12 cellular contexts compared by ENCODE assay signal in genomic region chr5:421901-422300, GRCh38.
"Had no signal": no experiment of that assay in that cellular context is flagged by ENCODE, and none has a peak within 500 bp of the region (broad histone marks: within the 10 kb centered on the region; RNA-seq: fewer than 3 reads in every experiment).

No MANE protein-coding gene starts in this region.

- H3K4me1 ChIP-seq: transverse colon had no signal

- H3K9me3 ChIP-seq: heart left ventricle, ovary, transverse colon had no signal

- H3K4me3 ChIP-seq: heart left ventricle, ovary, SK-N-MC, transverse colon had no signal

- DNase-seq: activated naive CD4-positive, alpha-beta T cell treated with anti-CD3 and anti-CD28 coated beads for 36 hours; foreskin melanocyte; mesenchymal stem cell; nephron progenitor cell; stimulated activated CD4-positive, alpha-beta T cell treated with anti-CD3 and anti-CD28 coated beads, Interleukin-15, amount 100 ng/mL, for 24 hours; stimulated activated CD4-positive, alpha-beta T cell treated with anti-CD3 and anti-CD28 coated beads, Interleukin-4, amount 100 ng/mL, for 4 hours; transverse colon had no signal

- H3K4me3 Mint-ChIP-seq: activated naive CD4-positive, alpha-beta T cell treated with anti-CD3 and anti-CD28 coated beads for 36 hours; activated T-helper 1 cell treated with anti-CD3 and anti-CD28 coated beads, Interleukin-12 subunit alpha, Interleukin-12 subunit beta, Interleukin-2, Interleukin-4 antibody, amounts not matched to agents 30 ng/mL and 10 ng/mL and 1 ng/mL, durations not matched to agents 14 hours and 24 hours and 36 hours; nephron progenitor cell; T-helper 1 cell treated with Interleukin-12 subunit alpha and Interleukin-12 subunit beta and Interleukin-4 antibody, amounts not matched to agents 30 μg/mL and 1 μg/mL, for 36 hours had no signal

- H3K27ac Mint-ChIP-seq: activated naive CD4-positive, alpha-beta T cell treated with anti-CD3 and anti-CD28 coated beads for 36 hours; activated T-helper 1 cell treated with anti-CD3 and anti-CD28 coated beads, Interleukin-12 subunit alpha, Interleukin-12 subunit beta, Interleukin-2, Interleukin-4 antibody, amounts not matched to agents 30 ng/mL and 10 ng/mL and 1 ng/mL, durations not matched to agents 14 hours and 24 hours and 36 hours; nephron progenitor cell; T-helper 1 cell treated with Interleukin-12 subunit alpha and Interleukin-12 subunit beta and Interleukin-4 antibody, amounts not matched to agents 30 μg/mL and 1 μg/mL, for 36 hours had no signal

- H3K27ac ChIP-seq: heart left ventricle, ovary, transverse colon had no signal

- H3K27me3 ChIP-seq: ovary, transverse colon had no signal

- H3K9me3 Mint-ChIP-seq: activated naive CD4-positive, alpha-beta T cell treated with anti-CD3 and anti-CD28 coated beads for 36 hours; activated T-helper 1 cell treated with anti-CD3 and anti-CD28 coated beads, Interleukin-12 subunit alpha, Interleukin-12 subunit beta, Interleukin-2, Interleukin-4 antibody, amounts not matched to agents 30 ng/mL and 10 ng/mL and 1 ng/mL, durations not matched to agents 14 hours and 24 hours and 36 hours; T-helper 1 cell treated with Interleukin-12 subunit alpha and Interleukin-12 subunit beta and Interleukin-4 antibody, amounts not matched to agents 30 μg/mL and 1 μg/mL, for 36 hours had no signal

- H3K36me3 ChIP-seq: heart left ventricle, ovary, transverse colon had no signal
